ENCODE assay signal across 5 cellular contexts in the genomic region with DNA sequence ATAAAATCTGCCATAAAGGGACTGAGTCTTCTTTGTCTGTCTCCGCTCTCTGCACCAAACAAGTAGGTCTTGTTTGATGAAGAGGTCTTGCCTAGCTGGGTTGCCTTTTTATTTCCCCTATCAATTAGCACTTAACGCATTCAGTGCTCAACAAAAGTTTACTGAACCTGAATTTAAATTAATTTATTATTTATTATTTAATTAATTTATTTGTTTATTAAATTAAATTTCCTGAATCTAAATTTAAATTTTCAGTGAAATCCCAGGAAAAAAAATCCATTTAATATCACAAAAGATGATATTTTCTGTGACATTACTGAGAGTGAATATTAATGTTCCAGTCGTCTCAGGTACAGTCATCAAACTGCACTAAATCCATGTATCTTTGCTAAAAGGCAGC.
"Had no signal": no experiment of that assay in that cellular context is flagged by ENCODE, and none has a peak within 500 bp of the region (broad histone marks: within the 10 kb centered on the region; RNA-seq: fewer than 3 reads in every experiment).

No MANE protein-coding gene starts in this region.

- DNase-seq: H9, HCEC 1CT had no signal

- H3K27ac ChIP-seq: HL-60 had no signal

- ATAC-seq: GM23338, HepG2 had no signal

- H3K4me2 ChIP-seq: GM23338 had no signal

- H3K4me3 ChIP-seq: GM23338 had no signal
